In the genomic region with DNA sequence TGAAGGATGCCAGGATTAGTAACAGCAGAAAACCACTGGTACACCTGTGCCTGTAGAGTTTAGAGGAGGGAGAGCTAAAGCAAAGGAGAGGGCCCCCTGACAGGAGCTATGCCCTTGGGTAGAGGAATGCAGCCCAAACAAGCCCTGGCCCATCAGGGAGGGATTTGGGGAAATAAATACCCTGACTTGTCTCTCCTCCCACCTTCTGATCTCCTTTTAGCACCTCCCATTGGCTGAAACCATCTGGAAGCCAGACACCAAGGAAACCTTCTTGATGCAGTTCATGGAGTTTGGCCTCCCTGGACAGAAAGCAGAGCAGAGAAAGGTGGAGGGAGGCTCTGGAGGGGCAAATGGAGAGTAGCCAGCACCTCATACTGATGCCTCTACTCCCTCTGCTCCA, we compare ENCODE assay signal across 20 cellular contexts. TPM values are rescaled to one million over a fixed set of nuclear protein-coding genes. Genes with fewer than 3 reads are reported as not detected.
DNase-seq lines count a peak whose midpoint lies in the region; TF ChIP-seq lines count a peak whose summit lies in the region.
"Had no signal": no experiment of that assay in that cellular context is flagged by ENCODE, and none has a peak within 500 bp of the region (broad histone marks: within the 10 kb centered on the region; RNA-seq: fewer than 3 reads in every experiment).

No MANE protein-coding gene starts in this region.

- no peaks in the 10 kb centered on the region for H3K4me1 Mint-ChIP-seq in H9
- H3K4me1 Mint-ChIP-seq: CD4-positive, alpha-beta memory T cell; GM23338 had no signal

- H3K23me2 ChIP-seq in H9 (ENCODE audit: insufficient read length, low read depth, low read length, poor library complexity, severe bottlenecking) = no peaks in the 10 kb centered on the region

- no peak overlapping the region for H4K5ac ChIP-seq in H9 (ENCODE audit: insufficient read length, low read depth, low read length)

- no peak overlapping the region for H3K4ac ChIP-seq in H9 (ENCODE audit: low read depth, low read length)

- H3K27me3 Mint-ChIP-seq in H9 (ENCODE audit: low read depth) = 0 out of 2 replicates have a peak, but pooled peaks cover 2% of the 10 kb centered on the region

- H3K27me3 ChIP-seq in H9 (ENCODE audit: insufficient read depth, low read length) (no peaks in the 10 kb centered on the region), HAP-1 (ENCODE audit: low read depth) (no peaks in the 10 kb centered on the region)

- H3K9me3 Mint-ChIP-seq in H9 = peaks cover 0 to 3% of the 10 kb centered on the region in 2 experiments; a peak in 2 of 5 replicates
- H3K9me3 Mint-ChIP-seq: CD4-positive, alpha-beta memory T cell; GM23338 had no signal

- H2BK5ac ChIP-seq in H9 (ENCODE audit: insufficient read length, low read length) = no peak overlapping the region

- no peak overlapping the region for H3K14ac ChIP-seq in H9 (ENCODE audit: insufficient read depth, low read length)

- H2AK5ac ChIP-seq in H9 (ENCODE audit: insufficient read length, low read length) = no peak overlapping the region

- no peak overlapping the region for H2BK15ac ChIP-seq in H9 (ENCODE audit: low read depth, low read length)

- no peak overlapping the region for H2BK12ac ChIP-seq in H9 (ENCODE audit: insufficient read length, low read depth, low read length)

- no peak overlapping the region for H3K4me3 Mint-ChIP-seq in H9
- H3K4me3 Mint-ChIP-seq: CD4-positive, alpha-beta memory T cell; GM23338 had no signal

- peak; percentile 12 for DNase-seq in H9
- peak; percentile 43 for DNase-seq in coronary artery (ENCODE audit: low spot score)
- DNase-seq in mucosa of gallbladder (ENCODE audit: low spot score) = peak; percentile 1
- no peak for DNase-seq in HAP-1 (ENCODE audit: low spot score in 2 of 2)
- no peak for DNase-seq in NCI-H2171 treated with DMSO at 0.1 percent for 48 hours (lab: John Stamatoyannopoulos, UW)
- no peak for DNase-seq in HPDE6-E6E7 (ENCODE audit: extremely low spot score)
- DNase-seq: C1 segment of cervical spinal cord; Calu3; CD4-positive, alpha-beta memory T cell; COR-L47; DMS53; DMS79 treated with DMSO at 0.1 percent for 48 hours; GF-D8; HCEC 1CT had no signal

- no peaks in the 10 kb centered on the region for H3K79me2 ChIP-seq in H9 (ENCODE audit: insufficient read depth, low read length)

- no peak overlapping the region for H3K4me2 ChIP-seq in H9 (ENCODE audit: insufficient read depth, insufficient read length, low read length)
- H3K4me2 ChIP-seq: GM23338 had no signal

- no peak overlapping the region for H4K91ac ChIP-seq in H9 (ENCODE audit: insufficient read length, low read depth, low read length)

- no peak overlapping the region for H3K27ac Mint-ChIP-seq in H9
- H3K27ac Mint-ChIP-seq: GM23338 had no signal

- no peak overlapping the region for H3K27ac ChIP-seq in H9 (ENCODE audit: insufficient read length, low read depth, low read length)
- H3K27ac ChIP-seq in coronary artery = no peak overlapping the region

- H2BK120ac ChIP-seq in H9 (ENCODE audit: low read depth, low read length, poor library complexity, severe bottlenecking) = no peak overlapping the region

- TF ChIP-seq CTCF in H9 (conservative IDR thresholded peaks at IDR 0.05) (no peak), coronary artery (IDR thresholded peaks at IDR 0.05) (no peak)

- H3K9me3 ChIP-seq in H9 (ENCODE audit: control insufficient read depth, low read depth, low read length) = no peaks in the 10 kb centered on the region
- H3K9me3 ChIP-seq in HAP-1 = no peaks in the 10 kb centered on the region

- no peak overlapping the region for H3K18ac ChIP-seq in H9 (ENCODE audit: insufficient read length, low read depth, low read length)

- no peak overlapping the region for H2BK20ac ChIP-seq in H9 (ENCODE audit: low read depth, low read length, poor library complexity, severe bottlenecking)

- no peak overlapping the region for H3K56ac ChIP-seq in H9 (ENCODE audit: insufficient read length, low read depth, low read length)

- H3K36me3 ChIP-seq in HAP-1 (replicated peaks) = no peaks in the 10 kb centered on the region

- no peak overlapping the region for H3K23ac ChIP-seq in H9 (ENCODE audit: insufficient read length, low read depth, low read length)

- H3K9ac ChIP-seq in H9 (ENCODE audit: extremely low read depth, insufficient read length, low read length) = no peak overlapping the region

- H4K20me1 ChIP-seq in H9 (ENCODE audit: control insufficient read depth, insufficient read depth, insufficient read length) = no peaks in the 10 kb centered on the region

- no peaks in the 10 kb centered on the region for H3K36me3 Mint-ChIP-seq in H9 (ENCODE audit: insufficient read depth in 1 of 3, low read depth in 3 of 3)
- H3K36me3 Mint-ChIP-seq: CD4-positive, alpha-beta memory T cell had no signal

- H3T11ph ChIP-seq in H9 (ENCODE audit: low read length) = no peak overlapping the region

- in situ Hi-C loops in HAP-1 (cut with MboI; ENCODE audit: low sequenced_read_pairs) = no loop called here

- H3K4me3 ChIP-seq in coronary artery = no peak overlapping the region
- no peak overlapping the region for H3K4me3 ChIP-seq in HAP-1
- H3K4me3 ChIP-seq: GM23338 had no signal

- H4K8ac ChIP-seq in H9 (replicated peaks; ENCODE audit: insufficient read length, low read depth, low read length) = no peak overlapping the region

- no peak overlapping the region for H2AFZ ChIP-seq in H9 (ENCODE audit: low read length)
- H2AFZ ChIP-seq: GM23338 had no signal

- H3K4me1 ChIP-seq in H9 (ENCODE audit: insufficient read depth, low read length) (no peaks in the 10 kb centered on the region), HAP-1 (no peaks in the 10 kb centered on the region)

- no peaks in the 10 kb centered on the region for H3K79me1 ChIP-seq in H9 (ENCODE audit: insufficient read depth, low read depth, low read length, poor library complexity, severe bottlenecking)

RNA-seq across cellular contexts. Expression of a gene that starts 45.3 kb away (rescaled TPM):
- total RNA-seq in H9 (2021) = 1.4 and 1.5 TPM in 2 replicates
- total RNA-seq in mucosa of gallbladder = 346 TPM
- total RNA-seq: A172; A673; CD4-positive, alpha-beta memory T cell; Daoy; G401; H4 had no signal

Comparison
In these comparisons a context has a peak if more than half of its experiments do, and no peak if none do; other contexts are left out.
1. DNase-seq: peak in H9 (single experiment), coronary artery (single experiment) and mucosa of gallbladder (single experiment); none in HAP-1 (0 of 2), NCI-H2171 treated with DMSO at 0.1 percent for 48 hours (single experiment) and HPDE6-E6E7 (single experiment).
2. RNA of a gene that starts 45.3 kb away (total RNA-seq): 346 TPM in mucosa of gallbladder (single experiment); 1.4 to 1.5 TPM in H9; every median in the first group is over 100 times any median in the second.